30 cellular contexts compared by ENCODE assay signal in the genomic region with DNA sequence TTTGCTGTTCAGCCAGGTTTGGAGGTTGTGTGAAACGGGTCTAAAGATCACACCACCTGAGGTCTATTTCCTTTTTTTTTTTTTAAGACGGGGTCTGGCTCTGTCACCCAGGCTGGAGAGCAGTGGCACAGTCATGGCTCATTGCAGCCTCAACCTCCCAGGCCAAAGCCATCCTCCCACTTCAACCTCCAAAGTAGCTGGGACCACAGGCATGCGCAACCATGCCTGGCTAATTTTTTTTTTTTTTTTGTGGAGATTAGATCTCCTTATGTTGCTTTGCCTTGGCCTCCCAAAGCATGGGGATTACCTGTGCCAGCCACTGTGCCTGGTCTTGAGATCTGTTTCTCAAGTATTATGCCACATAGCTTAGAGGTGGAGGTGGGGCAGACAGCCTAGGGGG.
"Had no signal": no experiment of that assay in that cellular context is flagged by ENCODE, and none has a peak within 500 bp of the region (broad histone marks: within the 10 kb centered on the region; RNA-seq: fewer than 3 reads in every experiment).

No MANE protein-coding gene starts in this region.

- H3K4me3 ChIP-seq: neural progenitor cell, ovary, psoas muscle, right lobe of liver, skin epidermis, smooth muscle cell, spleen, stomach, thoracic aorta, thyroid gland, tibial nerve, upper lobe of right lung, uterus had no signal

- H3K36me3 Mint-ChIP-seq: naive thymus-derived CD4-positive, alpha-beta T cell; natural killer cell; neural progenitor cell; stimulated activated effector memory CD8-positive, alpha-beta T cell treated with anti-CD3 and anti-CD28 coated beads, Interleukin-12 subunit alpha, Interleukin-12 subunit beta, amount 100 ng/mL, for 72 hours; stimulated activated naive B cell treated with anti-CD40 and anti-IgM and Interleukin-4, amounts not matched to agents 10 μg/mL and 1 μg/mL and 100 μg/mL, for 72 hours had no signal

- ATAC-seq: naive thymus-derived CD4-positive, alpha-beta T cell; psoas muscle; right cardiac atrium; right lobe of liver; upper lobe of right lung had no signal

- H3K9me3 Mint-ChIP-seq: naive thymus-derived CD4-positive, alpha-beta T cell; natural killer cell; nephron; neural progenitor cell; stimulated activated effector memory CD8-positive, alpha-beta T cell treated with anti-CD3 and anti-CD28 coated beads, Interleukin-12 subunit alpha, Interleukin-12 subunit beta, amount 100 ng/mL, for 72 hours; stimulated activated naive B cell treated with anti-CD40 and anti-IgM and Interleukin-4, amounts not matched to agents 10 μg/mL and 1 μg/mL and 100 μg/mL, for 72 hours; stimulated activated naive CD8-positive, alpha-beta T cell treated with anti-CD3 and anti-CD28 coated beads, Interleukin-15, Interleukin-2, amounts not matched to agents 100 ng/mL and 50 ng/mL, for 24 hours had no signal

- H3K9ac ChIP-seq: neural progenitor cell, parathyroid adenoma had no signal

- H3K27me3 ChIP-seq: neural progenitor cell, ovary, right lobe of liver, spleen, thyroid gland, tibial nerve, upper lobe of right lung, uterus had no signal

- H3K79me2 ChIP-seq: parathyroid adenoma had no signal

- H3K9me3 ChIP-seq: ovary, psoas muscle, right lobe of liver, spleen, stomach, thoracic aorta, thyroid gland, tibial nerve, upper lobe of right lung, uterus had no signal

- H3K4me2 ChIP-seq: neural progenitor cell, smooth muscle cell had no signal

- H3K4me1 ChIP-seq: neural progenitor cell, parathyroid adenoma, psoas muscle, spleen, stomach, thyroid gland, upper lobe of right lung, uterus had no signal

- H3K4me3 Mint-ChIP-seq: naive thymus-derived CD4-positive, alpha-beta T cell; natural killer cell; nephron; neural progenitor cell; stimulated activated effector memory CD8-positive, alpha-beta T cell treated with anti-CD3 and anti-CD28 coated beads, Interleukin-12 subunit alpha, Interleukin-12 subunit beta, amount 100 ng/mL, for 72 hours; stimulated activated naive B cell treated with anti-CD40 and anti-IgM and Interleukin-4, amounts not matched to agents 10 μg/mL and 1 μg/mL and 100 μg/mL, for 72 hours; stimulated activated naive CD8-positive, alpha-beta T cell treated with anti-CD3 and anti-CD28 coated beads, Interleukin-15, Interleukin-2, amounts not matched to agents 100 ng/mL and 50 ng/mL, for 24 hours had no signal

- H3K27ac Mint-ChIP-seq: naive thymus-derived CD4-positive, alpha-beta T cell; natural killer cell; nephron; neural progenitor cell; progenitor cell of endocrine pancreas; stimulated activated effector memory CD8-positive, alpha-beta T cell treated with anti-CD3 and anti-CD28 coated beads, Interleukin-12 subunit alpha, Interleukin-12 subunit beta, amount 100 ng/mL, for 72 hours; stimulated activated naive B cell treated with anti-CD40 and anti-IgM and Interleukin-4, amounts not matched to agents 10 μg/mL and 1 μg/mL and 100 μg/mL, for 72 hours; stimulated activated naive CD8-positive, alpha-beta T cell treated with anti-CD3 and anti-CD28 coated beads, Interleukin-15, Interleukin-2, amounts not matched to agents 100 ng/mL and 50 ng/mL, for 24 hours had no signal

- DNase-seq: naive thymus-derived CD4-positive, alpha-beta T cell; natural killer cell; occipital lobe; ovary; posterior cingulate gyrus; psoas muscle; right cardiac atrium; right lobe of liver; spleen; stimulated activated CD4-positive, alpha-beta T cell treated with anti-CD3 and anti-CD28 coated beads, Interleukin-12 subunit alpha, Interleukin-12 subunit beta, amount 100 ng/mL, for 4 hours; stimulated activated CD4-positive, alpha-beta T cell treated with anti-CD3 and anti-CD28 coated beads, Interleukin-2, amount 100 ng/mL, for 24 hours; stimulated activated CD4-positive, alpha-beta T cell treated with anti-CD3 and anti-CD28 coated beads, Interleukin-2, amount 100 ng/mL, for 48 hours; stimulated activated CD4-positive, alpha-beta T cell treated with anti-CD3 and anti-CD28 coated beads, Interleukin-4, amount 100 ng/mL, for 24 hours; stimulated activated naive B cell treated with anti-CD40 and anti-IgM and Interleukin-4, amounts not matched to agents 10 μg/mL and 1 μg/mL and 100 μg/mL, for 72 hours; stimulated activated naive CD4-positive, alpha-beta T cell treated with Interleukin-2 at 50 U/mL for 16 hours; stomach; thyroid gland; trophoblast cell; upper lobe of right lung; uterus had no signal

- H3K27me3 Mint-ChIP-seq: progenitor cell of endocrine pancreas had no signal

- H2AFZ ChIP-seq: neural progenitor cell, parathyroid adenoma had no signal

- H3K36me3 ChIP-seq: neural progenitor cell, ovary, right lobe of liver, spleen, stomach, thoracic aorta, thyroid gland, tibial nerve, upper lobe of right lung, uterus had no signal

- H3K4me1 Mint-ChIP-seq: naive thymus-derived CD4-positive, alpha-beta T cell; natural killer cell; stimulated activated effector memory CD8-positive, alpha-beta T cell treated with anti-CD3 and anti-CD28 coated beads, Interleukin-12 subunit alpha, Interleukin-12 subunit beta, amount 100 ng/mL, for 72 hours; stimulated activated naive B cell treated with anti-CD40 and anti-IgM and Interleukin-4, amounts not matched to agents 10 μg/mL and 1 μg/mL and 100 μg/mL, for 72 hours had no signal

- H3K27ac ChIP-seq: neural progenitor cell, ovary, parathyroid adenoma, psoas muscle, right lobe of liver, skin epidermis, spleen, stomach, thoracic aorta, thyroid gland, tibial nerve, upper lobe of right lung, uterus had no signal
